ENCODE assay signal across 1 cellular context in genomic region chr12:98645572-98646067, GRCh38.
A peak's percentile ranks its signal among the peaks of the same experiment; 100 is the strongest.
TF ChIP-seq lines count a peak whose summit lies in the region.

No MANE protein-coding gene starts in this region.

TF ChIP-seq in WTC11, 78 proteins besides CTCF, POLR2A, EP300 and RAD21 (continued from another document):
- 0 out of 2 replicates have a peak, but pooled peaks have one; percentile 13 for TF ChIP-seq ARID4B (CRISPR knock-in tag; IDR thresholded peaks at IDR 0.05; ENCODE audit: borderline replicate concordance)
- no peak for TF ChIP-seq FOXP4 (CRISPR knock-in tag; IDR thresholded peaks at IDR 0.05)
- TF ChIP-seq ZBTB43 (CRISPR knock-in tag; IDR thresholded peaks at IDR 0.05): 0 out of 2 replicates have a peak, but pooled peaks have one; percentile 9
